ENCODE assay signal across 24 cellular contexts in genomic region chr17:147796-148740, GRCh38. TPM values are rescaled to one million over a fixed set of nuclear protein-coding genes. Genes with fewer than 3 reads are reported as not detected.
DNase-seq lines count a peak whose midpoint lies in the region; ATAC-seq, FAIRE-seq and TF ChIP-seq lines count a peak whose summit lies in the region.
"Had no signal": no experiment of that assay in that cellular context is flagged by ENCODE, and none has a peak within 500 bp of the region (broad histone marks: within the 10 kb centered on the region; RNA-seq: fewer than 3 reads in every experiment).

No MANE protein-coding gene starts in this region.

- H3K36me3 ChIP-seq in left ventricle myocardium inferior (peaks cover 2% of the 10 kb centered on the region), pancreas (peaks cover 0 to 4% (median 0%) of the 10 kb centered on the region in 3 donors), aorta (ENCODE audit: control insufficient read depth in 1 of 2, insufficient read depth in 2 of 2, low read length in 1 of 2) (no peaks in the 10 kb centered on the region), transverse colon (no peaks in the 10 kb centered on the region)

- H3K27me3 ChIP-seq in left ventricle myocardium inferior (ENCODE audit: low read depth) (peaks cover 5% of the 10 kb centered on the region), pancreas (no peaks in the 10 kb centered on the region), aorta (ENCODE audit: control insufficient read depth in 1 of 2, insufficient read depth in 2 of 2, low read length in 1 of 2) (no peaks in the 10 kb centered on the region), transverse colon (no peaks in the 10 kb centered on the region)

- H3K4me3 ChIP-seq in left ventricle myocardium inferior (no peak overlapping the region), pancreas (no peak overlapping the region), aorta (ENCODE audit: low read length in 2 of 2) (no peak overlapping the region), transverse colon (no peak overlapping the region)
- H3K4me3 ChIP-seq: PC-9, skin epidermis had no signal

- WGBS in pancreas, 2 donors, result 89 to 90% methylated on average over 17 of the region's 17 CpGs
- WGBS in aorta, 2 donors, result 91 to 93% methylated on average over 17 of the region's 17 CpGs
- 80 to 82% methylated on average over 6 to 17 of the region's 17 CpGs for WGBS in transverse colon (ENCODE audit: low coverage in 1 of 2), 2 donors

- TF ChIP-seq POLR2A in transverse colon (IDR thresholded peaks at IDR 0.05), result no peak

- no peak for FAIRE-seq in pancreas (lab: Jason Lieb, UNC)
- FAIRE-seq: bronchial epithelial cell had no signal

- peak; percentile 36 for DNase-seq in activated effector memory CD4-positive, alpha-beta T cell treated with anti-CD3 and anti-CD28 coated beads, Interleukin-2, amount 50 U/mL, for 16 hours
- no peak for DNase-seq in activated effector memory CD4-positive, alpha-beta T cell treated with Interleukin-2 at 50 U/mL for 16 hours
- DNase-seq in left ventricle myocardium inferior (peak; percentile 5), pancreas (peak; percentile 2 to 50 (median 15)), aorta (peak; percentile 35 to 63), NCI-H146 (lab: John Stamatoyannopoulos, UW) (no peak), hepatic stellate cell (ENCODE audit: low spot score) (no peak), transverse colon (no peak)
- DNase-seq: ACHN; activated CD4-positive, CD25-positive, alpha-beta regulatory T cell; activated naive CD8-positive, alpha-beta T cell treated with anti-CD3 and anti-CD28 coated beads for 36 hours; dermis blood vessel endothelial cell; foreskin melanocyte; NCI-H1694 treated with DMSO at 0.1 percent for 48 hours; NCI-H2227 treated with DMSO at 0.1 percent for 48 hours; PC-9; stimulated activated CD4-positive, alpha-beta T cell treated with anti-CD3 and anti-CD28 coated beads, Interleukin-4, amount 100 ng/mL, for 4 hours had no signal

- ATAC-seq in pancreas, result no peak
- ATAC-seq in aorta (ENCODE audit: low FRiP score), result no peak

- intact Hi-C loops in left ventricle myocardium inferior (cut with micrococcal nuclease), result no loop called here
- intact Hi-C loops in pancreas (cut with DNase I), result loop anchor here in 1 of 3 donors (5.0 kb wide), 1 partner anchor 239 kb away; no protein-coding TSS in a partner anchor
- intact Hi-C loops in aorta (cut with DNase I), result loop anchor here in 1 of 2 donors (5.0 kb wide), 1 partner anchor 554 kb away; no protein-coding TSS in a partner anchor
- intact Hi-C loops in transverse colon (cut with DNase I; ENCODE audit: low total_unique reads), result loop anchor here (5.0 kb wide), 2 partner anchors 239 to 1144 kb away; no protein-coding TSS in a partner anchor

- no peak for TF ChIP-seq CTCF in left ventricle myocardium inferior (IDR thresholded peaks at IDR 0.05; ENCODE audit: borderline replicate concordance)
- TF ChIP-seq CTCF in pancreas (IDR thresholded peaks at IDR 0.05), result no peak
- no peak for TF ChIP-seq CTCF in transverse colon (IDR thresholded peaks at IDR 0.05)

- H3K4me1 ChIP-seq in left ventricle myocardium inferior (peaks cover 19% of the 10 kb centered on the region), pancreas (no peaks in the 10 kb centered on the region), aorta (ENCODE audit: control insufficient read depth in 1 of 2, insufficient read depth in 2 of 2, low read length in 2 of 2) (no peaks in the 10 kb centered on the region), transverse colon (peaks cover 0 to 3% (median 1%) of the 10 kb centered on the region in 4 donors)

- H3K9me3 ChIP-seq in left ventricle myocardium inferior (replicated peaks) (no peaks in the 10 kb centered on the region), pancreas (no peaks in the 10 kb centered on the region), aorta (ENCODE audit: control insufficient read depth, low read length) (no peaks in the 10 kb centered on the region), transverse colon (no peaks in the 10 kb centered on the region)

- no peak for TF ChIP-seq EP300 in transverse colon (IDR thresholded peaks at IDR 0.05; ENCODE audit: low read depth)

- H3K27ac ChIP-seq in left ventricle myocardium inferior (replicated peaks) (no peak overlapping the region), pancreas (no peak overlapping the region), aorta (ENCODE audit: low read depth in 1 of 2, low read length in 2 of 2) (no peak overlapping the region), transverse colon (no peak overlapping the region)
- H3K27ac ChIP-seq: C4-2B, PC-9, skin epidermis had no signal

- in situ Hi-C loops in transverse colon (cut with MboI; ENCODE audit: low pct_ligation_motif_present in 1 of 4, low pct_unique_long_range_greater_than_20kb in 1 of 4, low sequenced_read_pairs in 3 of 4), result no loop called here

RNA-seq across cellular contexts. Expression of gene SCGB1C2, which starts 10.7 kb away (rescaled TPM):
- not detected for total RNA-seq in left ventricle myocardium inferior
- total RNA-seq in pancreas, result under 1 TPM in 3 of 6 donors, not detected in 3; 0.38 to 0.55 (median 0.50) TPM
- not detected for polyA plus RNA-seq in pancreas
- not detected for total RNA-seq in aorta
- not detected for polyA plus RNA-seq in aorta
- not detected for total RNA-seq in transverse colon
- total RNA-seq: activated naive CD8-positive, alpha-beta T cell treated with anti-CD3 and anti-CD28 coated beads for 36 hours; bronchial epithelial cell; dermis blood vessel endothelial cell; epithelial cell of proximal tubule; mononuclear cell; PC-9; SK-MEL-5; T-helper 2 cell treated with Interferon-gamma antibody and Interleukin-4, amounts not matched to agents 100 ng/mL and 5 ng/mL, for 36 hours had no signal

RNA-seq across cellular contexts. Expression of gene DOC2B, which starts 33.4 kb away (rescaled TPM):
- total RNA-seq in left ventricle myocardium inferior, result 2.7 TPM
- 10 to 100 TPM in 4 of 6 donors, 1 to 10 TPM in 2; 4.9 to 25.1 (median 11.5) TPM for total RNA-seq in pancreas
- polyA plus RNA-seq in pancreas, result 10 to 100 TPM in 1 of 2 donors, 1 to 10 TPM in 1; 4.3 to 12.1 TPM
- total RNA-seq in aorta, result 10 to 100 TPM; 16.3 to 35.3 TPM
- under 1 TPM; 0.13 to 0.15 TPM for polyA plus RNA-seq in aorta
- 10 to 100 TPM in 1 of 4 donors, 1 to 10 TPM in 3; 1.8 to 11.6 (median 2.6) TPM for total RNA-seq in transverse colon
- total RNA-seq: PC-9 had no signal

Comparison
In these comparisons a context has a peak if more than half of its experiments do, and no peak if none do; other contexts are left out.
1. DNase-seq: peak in activated effector memory CD4-positive, alpha-beta T cell treated with anti-CD3 and anti-CD28 coated beads, Interleukin-2, amount 50 U/mL, for 16 hours (single experiment), left ventricle myocardium inferior (single experiment), pancreas (6 of 6) and aorta (2 of 2); none in activated effector memory CD4-positive, alpha-beta T cell treated with Interleukin-2 at 50 U/mL for 16 hours (single experiment), NCI-H146 (single experiment), hepatic stellate cell (single experiment) and transverse colon (single experiment).